ENCODE assay signal across 1 cellular context in the genomic region with DNA sequence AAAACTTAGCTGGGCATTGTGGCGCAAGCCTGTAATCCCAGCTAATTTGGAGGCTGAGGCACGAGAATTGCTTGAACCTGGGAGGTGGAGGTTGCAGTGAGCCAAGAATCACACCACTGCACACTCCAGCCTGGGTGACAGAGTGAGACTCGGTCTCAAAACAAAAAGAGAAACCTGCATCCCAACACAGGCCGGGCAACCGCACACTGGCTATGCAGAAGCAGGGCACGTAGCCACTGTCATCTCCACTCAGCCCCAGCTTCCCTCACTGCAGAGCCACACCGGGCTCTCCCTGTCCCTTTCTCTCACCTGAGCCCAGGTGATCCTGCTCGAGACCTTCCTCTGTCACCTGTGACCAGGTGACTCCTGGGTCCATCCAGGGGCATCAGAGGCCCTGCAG.
TF ChIP-seq lines count a peak whose summit lies in the region.

No MANE protein-coding gene starts in this region.

TF ChIP-seq in WTC11, 78 proteins besides CTCF, POLR2A, EP300 and RAD21 (continued from another document):
- TF ChIP-seq USF1 (CRISPR knock-in tag; IDR thresholded peaks at IDR 0.05) (no peak), ZNF532 (CRISPR knock-in tag; IDR thresholded peaks at IDR 0.05; ENCODE audit: borderline replicate concordance) (no peak), RELA (CRISPR knock-in tag; IDR thresholded peaks at IDR 0.05; ENCODE audit: borderline replicate concordance) (no peak), NR2C2 (CRISPR knock-in tag; IDR thresholded peaks at IDR 0.05) (no peak), ZNF512 (CRISPR knock-in tag; IDR thresholded peaks at IDR 0.05; ENCODE audit: borderline replicate concordance) (no peak), KAT7 (CRISPR knock-in tag; IDR thresholded peaks at IDR 0.05; ENCODE audit: borderline replicate concordance) (no peak), SMAD3 (CRISPR knock-in tag; IDR thresholded peaks at IDR 0.05; ENCODE audit: borderline replicate concordance) (no peak), ZBTB21 (CRISPR knock-in tag; IDR thresholded peaks at IDR 0.05; ENCODE audit: borderline replicate concordance) (no peak), MLX (CRISPR knock-in tag; IDR thresholded peaks at IDR 0.05) (no peak), NR3C1 (CRISPR knock-in tag; conservative IDR thresholded peaks at IDR 0.05; ENCODE audit: low read depth) (no peak), ZNF121 (CRISPR knock-in tag; IDR thresholded peaks at IDR 0.05) (no peak)
- TF ChIP-seq, protein P1, sequence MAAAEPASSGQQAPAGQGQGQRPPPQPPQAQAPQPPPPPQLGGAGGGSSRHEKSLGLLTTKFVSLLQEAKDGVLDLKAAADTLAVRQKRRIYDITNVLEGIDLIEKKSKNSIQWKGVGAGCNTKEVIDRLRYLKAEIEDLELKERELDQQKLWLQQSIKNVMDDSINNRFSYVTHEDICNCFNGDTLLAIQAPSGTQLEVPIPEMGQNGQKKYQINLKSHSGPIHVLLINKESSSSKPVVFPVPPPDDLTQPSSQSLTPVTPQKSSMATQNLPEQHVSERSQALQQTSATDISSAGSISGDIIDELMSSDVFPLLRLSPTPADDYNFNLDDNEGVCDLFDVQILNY (CRISPR knock-in tag; IDR thresholded peaks at IDR 0.05) = no peak
